In genomic region chr4:7904942-7905341, GRCh38 we compare ENCODE assay signal across 8 cellular contexts. TPM values are rescaled to one million over a fixed set of nuclear protein-coding genes. Genes with fewer than 3 reads are reported as not detected.
A peak's percentile ranks its signal among the peaks of the same experiment; 100 is the strongest.
DNase-seq lines count a peak whose midpoint lies in the region; TF ChIP-seq lines count a peak whose summit lies in the region.
"Had no signal": no experiment of that assay in that cellular context is flagged by ENCODE, and none has a peak within 500 bp of the region (broad histone marks: within the 10 kb centered on the region; RNA-seq: fewer than 3 reads in every experiment).

No MANE protein-coding gene starts in this region.

- DNase-seq in LHCN-M2 (ENCODE audit: low read depth), result peak; percentile 55
- DNase-seq in colonic mucosa, result no peak
- peak; percentile 91 for DNase-seq in mesenchymal stem cell
- peak; percentile 37 to 78 for DNase-seq in uterus
- no peak for DNase-seq in activated T-cell treated with anti-CD3 and anti-CD28 coated beads for 4 hours
- no peak for DNase-seq in pons (ENCODE audit: low spot score)
- DNase-seq in Karpas-422, result no peak

- no peak overlapping the region for H3K18ac ChIP-seq in mesenchymal stem cell (ENCODE audit: low read depth in 1 of 2, low read length in 2 of 2)

- H3K23ac ChIP-seq in mesenchymal stem cell (ENCODE audit: low read length in 2 of 2), result peak overlapping the region in 1 of 2 experiments; percentile 36

- H3K4ac ChIP-seq in mesenchymal stem cell (ENCODE audit: low read depth in 1 of 2, low read length in 2 of 2), result no peak overlapping the region

- peaks cover 4% of the 10 kb centered on the region for H3K79me1 ChIP-seq in mesenchymal stem cell (replicated peaks; ENCODE audit: low read length, poor library complexity, severe bottlenecking)

- no peak overlapping the region for H2AK5ac ChIP-seq in mesenchymal stem cell (ENCODE audit: low read length, severe bottlenecking)

- H3K27me3 ChIP-seq in colonic mucosa, result no peaks in the 10 kb centered on the region
- H3K27me3 ChIP-seq in mesenchymal stem cell (ENCODE audit: control insufficient read depth in 1 of 2, insufficient read depth in 1 of 2, low read length in 2 of 2), result no peaks in the 10 kb centered on the region
- H3K27me3 ChIP-seq in uterus, result no peaks in the 10 kb centered on the region
- no peaks in the 10 kb centered on the region for H3K27me3 ChIP-seq in Karpas-422 (ENCODE audit: low read length)
- H3K27me3 ChIP-seq: adrenal gland had no signal

- no peak overlapping the region for H3K14ac ChIP-seq in mesenchymal stem cell (ENCODE audit: low read length in 2 of 2)

- H3K36me3 ChIP-seq in colonic mucosa (no peaks in the 10 kb centered on the region), mesenchymal stem cell (ENCODE audit: control insufficient read depth in 1 of 2, insufficient read depth in 2 of 2, low read depth in 1 of 2, low read length in 2 of 2) (peaks cover 0 to 5% of the 10 kb centered on the region in 2 experiments), uterus (no peaks in the 10 kb centered on the region), Karpas-422 (ENCODE audit: insufficient read depth, low read length) (no peaks in the 10 kb centered on the region)
- H3K36me3 ChIP-seq: adrenal gland had no signal

- H3K4me1 ChIP-seq in colonic mucosa (peaks cover 3% of the 10 kb centered on the region), mesenchymal stem cell (ENCODE audit: control insufficient read depth, insufficient read depth, low read depth, low read length) (peaks cover 27% of the 10 kb centered on the region), uterus (peaks cover 12 to 18% of the 10 kb centered on the region in 2 donors), Karpas-422 (ENCODE audit: low read length) (no peaks in the 10 kb centered on the region)

- H2BK120ac ChIP-seq in mesenchymal stem cell (ENCODE audit: low read depth, low read length), result no peak overlapping the region

- no peak overlapping the region for H4K8ac ChIP-seq in mesenchymal stem cell (ENCODE audit: low read length)

- no peaks in the 10 kb centered on the region for H4K20me1 ChIP-seq in Karpas-422 (ENCODE audit: insufficient read depth, low read depth, low read length)

- intact Hi-C loops in colonic mucosa (cut with DNase I) (no loop called here), uterus (cut with DNase I; ENCODE audit: low total_unique reads) (no loop called here)

- TF ChIP-seq CTCF in colonic mucosa (IDR thresholded peaks at IDR 0.05), result no peak
- no peak for TF ChIP-seq CTCF in uterus (IDR thresholded peaks at IDR 0.05)

- TF ChIP-seq POLR2A in uterus (IDR thresholded peaks at IDR 0.05), result no peak

- H3K4me2 ChIP-seq in mesenchymal stem cell (ENCODE audit: low read length, poor library complexity, severe bottlenecking) (no peak overlapping the region), Karpas-422 (ENCODE audit: low read depth, low read length, poor library complexity, severe bottlenecking) (no peak overlapping the region)

- H3K9ac ChIP-seq in colonic mucosa (ENCODE audit: low read depth in 2 of 2, low read length in 2 of 2) (no peak overlapping the region), mesenchymal stem cell (ENCODE audit: low read length) (peak overlapping the region; percentile 76), Karpas-422 (ENCODE audit: low read length) (no peak overlapping the region)

- H3K27ac ChIP-seq in colonic mucosa, result peak overlapping the region; percentile 1
- H3K27ac ChIP-seq in mesenchymal stem cell (ENCODE audit: low read length, poor library complexity, severe bottlenecking), result peak overlapping the region; percentile 59
- peak overlapping the region; percentile 70 to 82 for H3K27ac ChIP-seq in uterus
- no peak overlapping the region for H3K27ac ChIP-seq in Karpas-422 (ENCODE audit: low read length)

- WGBS in mesenchymal stem cell, result 78% methylated on average over 5 of the region's 6 CpGs

- no peak overlapping the region for H2BK15ac ChIP-seq in mesenchymal stem cell (ENCODE audit: low read depth, poor library complexity, severe bottlenecking)

- H2BK12ac ChIP-seq in mesenchymal stem cell (ENCODE audit: low read length in 2 of 2), result peak overlapping the region in 1 of 2 experiments; percentile 48

- no peak overlapping the region for H4K91ac ChIP-seq in mesenchymal stem cell (ENCODE audit: low read length)

- no peaks in the 10 kb centered on the region for H3K79me2 ChIP-seq in Karpas-422 (ENCODE audit: low read length)

- H2AFZ ChIP-seq in mesenchymal stem cell (ENCODE audit: low read depth, low read length), result no peak overlapping the region
- no peak overlapping the region for H2AFZ ChIP-seq in Karpas-422 (ENCODE audit: low read length)

- no peak overlapping the region for H2BK5ac ChIP-seq in mesenchymal stem cell (ENCODE audit: low read depth, low read length, poor library complexity, severe bottlenecking)

- H3K4me3 ChIP-seq in colonic mucosa (no peak overlapping the region), mesenchymal stem cell (ENCODE audit: insufficient read depth in 1 of 2, low read depth in 1 of 2, low read length in 2 of 2) (peak overlapping the region in 1 of 2 experiments; percentile 71), uterus (no peak overlapping the region), Karpas-422 (ENCODE audit: low read length) (no peak overlapping the region)
- H3K4me3 ChIP-seq: adrenal gland had no signal

- H3K9me2 ChIP-seq in Karpas-422 (replicated peaks; ENCODE audit: insufficient read depth, low read length), result no peaks in the 10 kb centered on the region

- H3K9me3 ChIP-seq in colonic mucosa (no peaks in the 10 kb centered on the region), mesenchymal stem cell (ENCODE audit: control insufficient read depth, low read length) (no peaks in the 10 kb centered on the region), uterus (no peaks in the 10 kb centered on the region), Karpas-422 (ENCODE audit: low read length) (no peaks in the 10 kb centered on the region)
- H3K9me3 ChIP-seq: adrenal gland had no signal

RNA-seq across cellular contexts. Expression of gene AFAP1, which starts 34.7 kb away (rescaled TPM):
- total RNA-seq in LHCN-M2 (2014; rRNA removed), result 22.6 and 23.9 TPM in 2 replicates
- polyA plus RNA-seq in LHCN-M2 (2012), result 25.0 TPM
- total RNA-seq in colonic mucosa, result 10 to 100 TPM; 29.7 to 43.9 TPM
- polyA plus RNA-seq in mesenchymal stem cell (2013, experiment 1 of 2), result 19.0 TPM
- polyA plus RNA-seq in mesenchymal stem cell (2013, experiment 2 of 2), result 19.1 TPM
- 10 to 100 TPM in 2 of 4 donors, 1 to 10 TPM in 2; 8.2 to 55.0 (median 28.9) TPM for total RNA-seq in uterus
- total RNA-seq in Karpas-422 (2014; rRNA removed; shearing (Covaris generic); ENCODE audit: low replicate concordance), result not detected in 2 replicates

Comparison
In these comparisons a context has a peak if more than half of its experiments do, and no peak if none do; other contexts are left out.
1. DNase-seq: peak in LHCN-M2 (single experiment), mesenchymal stem cell (single experiment) and uterus (2 of 2); none in colonic mucosa (single experiment), activated T-cell treated with anti-CD3 and anti-CD28 coated beads for 4 hours (single experiment), pons (single experiment) and Karpas-422 (single experiment).